3 cellular contexts compared by ENCODE assay signal in the genomic region with DNA sequence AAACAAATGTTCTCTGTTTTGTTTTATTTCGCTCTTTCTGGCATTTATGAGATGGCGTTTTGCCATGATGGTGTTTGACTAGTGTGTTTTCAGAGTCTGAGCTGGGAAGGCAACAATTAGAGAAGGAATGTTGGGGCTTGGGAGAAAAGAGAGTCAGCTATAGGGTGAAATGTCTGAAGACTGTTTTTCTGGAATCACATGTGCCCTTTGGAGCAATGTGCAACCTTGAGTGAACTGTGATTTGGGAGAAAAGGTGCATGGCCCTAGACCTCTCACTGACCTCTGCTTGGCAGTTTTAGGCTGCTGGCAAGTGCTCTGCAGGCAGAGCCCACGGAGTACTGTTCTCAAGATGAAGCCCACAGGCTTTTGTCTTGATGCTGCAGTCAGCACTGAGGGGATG.
TF ChIP-seq lines count a peak whose summit lies in the region.

No MANE protein-coding gene starts in this region.

TF ChIP-seq in A549, 52 proteins besides CTCF, POLR2A, EP300 and RAD21 (continues in another document):
- TF ChIP-seq, protein P1, sequence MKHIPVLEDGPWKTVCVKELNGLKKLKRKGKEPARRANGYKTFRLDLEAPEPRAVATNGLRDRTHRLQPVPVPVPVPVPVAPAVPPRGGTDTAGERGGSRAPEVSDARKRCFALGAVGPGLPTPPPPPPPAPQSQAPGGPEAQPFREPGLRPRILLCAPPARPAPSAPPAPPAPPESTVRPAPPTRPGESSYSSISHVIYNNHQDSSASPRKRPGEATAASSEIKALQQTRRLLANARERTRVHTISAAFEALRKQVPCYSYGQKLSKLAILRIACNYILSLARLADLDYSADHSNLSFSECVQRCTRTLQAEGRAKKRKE (CRISPR knock-in tag; IDR thresholded peaks at IDR 0.05; ENCODE audit: low read depth) = no peak
- no peak for TF ChIP-seq RARB (CRISPR knock-in tag; IDR thresholded peaks at IDR 0.05)
- TF ChIP-seq, protein P2, sequence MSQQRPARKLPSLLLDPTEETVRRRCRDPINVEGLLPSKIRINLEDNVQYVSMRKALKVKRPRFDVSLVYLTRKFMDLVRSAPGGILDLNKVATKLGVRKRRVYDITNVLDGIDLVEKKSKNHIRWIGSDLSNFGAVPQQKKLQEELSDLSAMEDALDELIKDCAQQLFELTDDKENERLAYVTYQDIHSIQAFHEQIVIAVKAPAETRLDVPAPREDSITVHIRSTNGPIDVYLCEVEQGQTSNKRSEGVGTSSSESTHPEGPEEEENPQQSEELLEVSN (IDR thresholded peaks at IDR 0.05; ENCODE audit: borderline replicate concordance, low read depth) = no peak
- TF ChIP-seq, protein P3, sequence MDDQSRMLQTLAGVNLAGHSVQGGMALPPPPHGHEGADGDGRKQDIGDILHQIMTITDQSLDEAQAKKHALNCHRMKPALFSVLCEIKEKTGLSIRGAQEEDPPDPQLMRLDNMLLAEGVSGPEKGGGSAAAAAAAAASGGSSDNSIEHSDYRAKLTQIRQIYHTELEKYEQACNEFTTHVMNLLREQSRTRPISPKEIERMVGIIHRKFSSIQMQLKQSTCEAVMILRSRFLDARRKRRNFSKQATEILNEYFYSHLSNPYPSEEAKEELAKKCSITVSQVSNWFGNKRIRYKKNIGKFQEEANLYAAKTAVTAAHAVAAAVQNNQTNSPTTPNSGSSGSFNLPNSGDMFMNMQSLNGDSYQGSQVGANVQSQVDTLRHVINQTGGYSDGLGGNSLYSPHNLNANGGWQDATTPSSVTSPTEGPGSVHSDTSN (IDR thresholded peaks at IDR 0.05) = no peak
- TF ChIP-seq NR3C1 (IDR thresholded peaks at IDR 0.05) = no peak
- TF ChIP-seq CHD4 (IDR thresholded peaks at IDR 0.05; ENCODE audit: borderline replicate concordance) = no peak
- no peak for TF ChIP-seq NPAS2 (CRISPR knock-in tag; IDR thresholded peaks at IDR 0.05; ENCODE audit: borderline replicate concordance)
- TF ChIP-seq GATA3 (IDR thresholded peaks at IDR 0.05; ENCODE audit: borderline replicate concordance) = no peak; the same call in 1 of the 2 replicates
- TF ChIP-seq JUN (IDR thresholded peaks at IDR 0.05) = no peak
- TF ChIP-seq TP53 (CRISPR knock-in tag; IDR thresholded peaks at IDR 0.05) = no peak
- TF ChIP-seq TFCP2L1 (CRISPR knock-in tag; IDR thresholded peaks at IDR 0.05) = no peak
- TF ChIP-seq MAZ (IDR thresholded peaks at IDR 0.05; ENCODE audit: borderline replicate concordance, low read depth, low read length) = no peak
- TF ChIP-seq RNF2 (IDR thresholded peaks at IDR 0.05; ENCODE audit: borderline replicate concordance, low read depth) = no peak
- TF ChIP-seq, protein P4, sequence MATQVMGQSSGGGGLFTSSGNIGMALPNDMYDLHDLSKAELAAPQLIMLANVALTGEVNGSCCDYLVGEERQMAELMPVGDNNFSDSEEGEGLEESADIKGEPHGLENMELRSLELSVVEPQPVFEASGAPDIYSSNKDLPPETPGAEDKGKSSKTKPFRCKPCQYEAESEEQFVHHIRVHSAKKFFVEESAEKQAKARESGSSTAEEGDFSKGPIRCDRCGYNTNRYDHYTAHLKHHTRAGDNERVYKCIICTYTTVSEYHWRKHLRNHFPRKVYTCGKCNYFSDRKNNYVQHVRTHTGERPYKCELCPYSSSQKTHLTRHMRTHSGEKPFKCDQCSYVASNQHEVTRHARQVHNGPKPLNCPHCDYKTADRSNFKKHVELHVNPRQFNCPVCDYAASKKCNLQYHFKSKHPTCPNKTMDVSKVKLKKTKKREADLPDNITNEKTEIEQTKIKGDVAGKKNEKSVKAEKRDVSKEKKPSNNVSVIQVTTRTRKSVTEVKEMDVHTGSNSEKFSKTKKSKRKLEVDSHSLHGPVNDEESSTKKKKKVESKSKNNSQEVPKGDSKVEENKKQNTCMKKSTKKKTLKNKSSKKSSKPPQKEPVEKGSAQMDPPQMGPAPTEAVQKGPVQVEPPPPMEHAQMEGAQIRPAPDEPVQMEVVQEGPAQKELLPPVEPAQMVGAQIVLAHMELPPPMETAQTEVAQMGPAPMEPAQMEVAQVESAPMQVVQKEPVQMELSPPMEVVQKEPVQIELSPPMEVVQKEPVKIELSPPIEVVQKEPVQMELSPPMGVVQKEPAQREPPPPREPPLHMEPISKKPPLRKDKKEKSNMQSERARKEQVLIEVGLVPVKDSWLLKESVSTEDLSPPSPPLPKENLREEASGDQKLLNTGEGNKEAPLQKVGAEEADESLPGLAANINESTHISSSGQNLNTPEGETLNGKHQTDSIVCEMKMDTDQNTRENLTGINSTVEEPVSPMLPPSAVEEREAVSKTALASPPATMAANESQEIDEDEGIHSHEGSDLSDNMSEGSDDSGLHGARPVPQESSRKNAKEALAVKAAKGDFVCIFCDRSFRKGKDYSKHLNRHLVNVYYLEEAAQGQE (IDR thresholded peaks at IDR 0.05) = no peak
- TF ChIP-seq HOXA7 (CRISPR knock-in tag; IDR thresholded peaks at IDR 0.05) = no peak

TF ChIP-seq in IMR-90, 13 proteins besides CTCF, POLR2A, EP300 and RAD21:
- TF ChIP-seq MAZ (IDR thresholded peaks at IDR 0.05; ENCODE audit: borderline replicate concordance, low read depth, low read length) = no peak
- TF ChIP-seq RFX5 (IDR thresholded peaks at IDR 0.05; ENCODE audit: low read depth, low read length) = no peak
- TF ChIP-seq BHLHE40 (IDR thresholded peaks at IDR 0.05; ENCODE audit: low read depth, low read length) = no peak
- no peak for TF ChIP-seq SMC3 (IDR thresholded peaks at IDR 0.05; ENCODE audit: low read depth, low read length)
- TF ChIP-seq, protein P5, sequence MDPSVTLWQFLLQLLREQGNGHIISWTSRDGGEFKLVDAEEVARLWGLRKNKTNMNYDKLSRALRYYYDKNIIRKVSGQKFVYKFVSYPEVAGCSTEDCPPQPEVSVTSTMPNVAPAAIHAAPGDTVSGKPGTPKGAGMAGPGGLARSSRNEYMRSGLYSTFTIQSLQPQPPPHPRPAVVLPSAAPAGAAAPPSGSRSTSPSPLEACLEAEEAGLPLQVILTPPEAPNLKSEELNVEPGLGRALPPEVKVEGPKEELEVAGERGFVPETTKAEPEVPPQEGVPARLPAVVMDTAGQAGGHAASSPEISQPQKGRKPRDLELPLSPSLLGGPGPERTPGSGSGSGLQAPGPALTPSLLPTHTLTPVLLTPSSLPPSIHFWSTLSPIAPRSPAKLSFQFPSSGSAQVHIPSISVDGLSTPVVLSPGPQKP (IDR thresholded peaks at IDR 0.05; ENCODE audit: borderline replicate concordance, low read depth, low read length) = no peak

TF ChIP-seq in endothelial cell of umbilical vein, 7 proteins besides CTCF, POLR2A, EP300 and RAD21:
- no peak for TF ChIP-seq JUN (IDR thresholded peaks at IDR 0.05; ENCODE audit: borderline replicate concordance, insufficient read depth, insufficient read length, low read depth)
- TF ChIP-seq MYC (IDR thresholded peaks at IDR 0.05; ENCODE audit: low read depth, low read length) = no peak
- TF ChIP-seq POLR2AphosphoS5 (IDR thresholded peaks at IDR 0.05; ENCODE audit: insufficient read depth, low read depth, low read length) = no peak
- no peak for TF ChIP-seq GATA2 (IDR thresholded peaks at IDR 0.05; ENCODE audit: insufficient read depth, insufficient read length, low read depth, low read length)
- TF ChIP-seq, protein P6, sequence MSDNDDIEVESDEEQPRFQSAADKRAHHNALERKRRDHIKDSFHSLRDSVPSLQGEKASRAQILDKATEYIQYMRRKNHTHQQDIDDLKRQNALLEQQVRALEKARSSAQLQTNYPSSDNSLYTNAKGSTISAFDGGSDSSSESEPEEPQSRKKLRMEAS (IDR thresholded peaks at IDR 0.05; ENCODE audit: insufficient read depth, insufficient read length) = no peak
- no peak for TF ChIP-seq EZH2 (IDR thresholded peaks at IDR 0.05; ENCODE audit: borderline replicate concordance, low read depth, low read length, severe bottlenecking)
TF ChIP-seq in endothelial cell of umbilical vein: peak in this region for 0.
